ENCODE assay signal across 15 cellular contexts in genomic region chr10:572066-572465, GRCh38.
"Had no signal": no experiment of that assay in that cellular context is flagged by ENCODE, and none has a peak within 500 bp of the region (broad histone marks: within the 10 kb centered on the region; RNA-seq: fewer than 3 reads in every experiment).

No MANE protein-coding gene starts in this region.

- H3K4me3 Mint-ChIP-seq: activated naive CD8-positive, alpha-beta T cell; memory B cell; nephron; stimulated activated naive CD8-positive, alpha-beta T cell treated with anti-CD3 and anti-CD28 coated beads, Interleukin-15, amount 100 ng/mL, for 72 hours had no signal

- ATAC-seq: left colon; stimulated activated naive CD8-positive, alpha-beta T cell treated with anti-CD3 and anti-CD28 coated beads, Interleukin-15, amount 100 ng/mL, for 72 hours had no signal

- H3K27ac Mint-ChIP-seq: activated naive CD8-positive, alpha-beta T cell; memory B cell; stimulated activated naive CD8-positive, alpha-beta T cell treated with anti-CD3 and anti-CD28 coated beads, Interleukin-15, amount 100 ng/mL, for 72 hours had no signal

- H3K27ac ChIP-seq: testis had no signal

- H3K9me3 ChIP-seq: testis had no signal

- DNase-seq: activated CD4-positive, alpha-beta T cell treated with anti-CD3 and anti-CD28 coated beads for 1 hour; activated CD4-positive, alpha-beta T cell treated with anti-CD3 and anti-CD28 coated beads, Interleukin-2, amount 50 U/mL, for 48 hours; activated gamma-delta T cell; activated T-cell treated with anti-CD3 and anti-CD28 coated beads, Interleukin-2, amount 50 U/mL, for 48 hours; amygdala; left colon; stimulated activated CD4-positive, alpha-beta T cell treated with anti-CD3 and anti-CD28 coated beads, Interleukin-15, amount 100 ng/mL, for 24 hours; stimulated activated CD4-positive, alpha-beta T cell treated with anti-CD3 and anti-CD28 coated beads, Interleukin-4, amount 100 ng/mL, for 24 hours; stimulated activated naive CD8-positive, alpha-beta T cell treated with anti-CD3 and anti-CD28 coated beads, Interleukin-15, amount 100 ng/mL, for 72 hours; SW 1271; T-helper 9 cell; testis had no signal

- H3K4me3 ChIP-seq: testis had no signal

- H3K4me1 Mint-ChIP-seq: memory B cell; stimulated activated naive CD8-positive, alpha-beta T cell treated with anti-CD3 and anti-CD28 coated beads, Interleukin-15, amount 100 ng/mL, for 72 hours had no signal

- H3K27me3 ChIP-seq: testis had no signal
